21 cellular contexts compared by ENCODE assay signal in genomic region chr11:33027233-33027632, GRCh38.
"Had no signal": no experiment of that assay in that cellular context is flagged by ENCODE, and none has a peak within 500 bp of the region (broad histone marks: within the 10 kb centered on the region; RNA-seq: fewer than 3 reads in every experiment).

No MANE protein-coding gene starts in this region.

- H3K4me3 Mint-ChIP-seq: memory B cell; mesothelial cell of epicardium; natural killer cell; neural crest cell; stimulated activated effector memory CD8-positive, alpha-beta T cell treated with anti-CD3 and anti-CD28 coated beads, Interleukin-12 subunit alpha, Interleukin-12 subunit beta, amount 100 ng/mL, for 72 hours had no signal

- H3K27me3 ChIP-seq: gastrocnemius medialis, pancreas, tibial artery, upper lobe of left lung, uterus had no signal

- H3K36me3 ChIP-seq: heart right ventricle, left ventricle myocardium inferior, lower lobe of right lung, pancreas, tibial artery, upper lobe of left lung, uterus had no signal

- H3K4me1 ChIP-seq: gastrocnemius medialis, heart right ventricle, left ventricle myocardium inferior, lower lobe of right lung, tibial artery, upper lobe of left lung, uterus had no signal

- ATAC-seq: gastrocnemius medialis; heart right ventricle; left cardiac atrium; lower lobe of right lung; natural killer cell; pancreas; right cardiac atrium; stimulated activated effector memory CD8-positive, alpha-beta T cell treated with anti-CD3 and anti-CD28 coated beads, Interleukin-12 subunit alpha, Interleukin-12 subunit beta, amount 100 ng/mL, for 72 hours; stimulated activated naive CD8-positive, alpha-beta T cell treated with anti-CD3 and anti-CD28 coated beads, Interleukin-15, Interleukin-2, amounts not matched to agents 100 U/mL and 50 U/mL, for 24 hours had no signal

- H3K27ac ChIP-seq: coronary artery, gastrocnemius medialis, heart right ventricle, left ventricle myocardium inferior, lower lobe of right lung, pancreas, tibial artery, upper lobe of left lung, uterus had no signal

- H3K36me3 Mint-ChIP-seq: memory B cell; natural killer cell; stimulated activated effector memory CD8-positive, alpha-beta T cell treated with anti-CD3 and anti-CD28 coated beads, Interleukin-12 subunit alpha, Interleukin-12 subunit beta, amount 100 ng/mL, for 72 hours had no signal

- H3K4me1 Mint-ChIP-seq: memory B cell; natural killer cell; stimulated activated effector memory CD8-positive, alpha-beta T cell treated with anti-CD3 and anti-CD28 coated beads, Interleukin-12 subunit alpha, Interleukin-12 subunit beta, amount 100 ng/mL, for 72 hours had no signal

- H3K9me3 ChIP-seq: gastrocnemius medialis, heart right ventricle, left ventricle myocardium inferior, lower lobe of right lung, pancreas, tibial artery, upper lobe of left lung, uterus had no signal

- H3K27ac Mint-ChIP-seq: memory B cell; natural killer cell; progenitor cell of endocrine pancreas; stimulated activated effector memory CD8-positive, alpha-beta T cell treated with anti-CD3 and anti-CD28 coated beads, Interleukin-12 subunit alpha, Interleukin-12 subunit beta, amount 100 ng/mL, for 72 hours had no signal

- H3K9me3 Mint-ChIP-seq: memory B cell; mesothelial cell of epicardium; natural killer cell; neural crest cell; stimulated activated effector memory CD8-positive, alpha-beta T cell treated with anti-CD3 and anti-CD28 coated beads, Interleukin-12 subunit alpha, Interleukin-12 subunit beta, amount 100 ng/mL, for 72 hours had no signal

- H3K4me3 ChIP-seq: coronary artery, gastrocnemius medialis, heart right ventricle, left ventricle myocardium inferior, lower lobe of right lung, pancreas, tibial artery, upper lobe of left lung, uterus had no signal

- DNase-seq: effector CD8-positive, alpha-beta T cell; gastrocnemius medialis; heart right ventricle; left cardiac atrium; left ventricle myocardium inferior; lower lobe of right lung; natural killer cell; pancreas; right cardiac atrium; stimulated activated CD4-positive, alpha-beta T cell treated with anti-CD3 and anti-CD28 coated beads, Interleukin-4, amount 100 ng/mL, for 1 hour; stimulated activated CD8-positive, alpha-beta memory T cell treated with anti-CD3 and anti-CD28 coated beads, Interleukin-4, amount 100 ng/mL, for 48 hours; stimulated activated naive CD8-positive, alpha-beta T cell treated with anti-CD3 and anti-CD28 coated beads, Interleukin-15, Interleukin-2, amounts not matched to agents 100 U/mL and 50 U/mL, for 24 hours; tibial artery; upper lobe of left lung; uterus had no signal
